Comparison of ENCODE assay signal across 12 cellular contexts in genomic region chr1:9715536-9716226, GRCh38.
DNase-seq lines count a peak whose midpoint lies in the region; ATAC-seq and TF ChIP-seq lines count a peak whose summit lies in the region.
"Had no signal": no experiment of that assay in that cellular context is flagged by ENCODE, and none has a peak within 500 bp of the region (broad histone marks: within the 10 kb centered on the region; RNA-seq: fewer than 3 reads in every experiment).

No MANE protein-coding gene starts in this region.

- no peak for TF ChIP-seq CTCF in Caco-2 (IDR thresholded peaks at IDR 0.05; ENCODE audit: insufficient read depth in 1 of 2, low read depth in 1 of 2, low read length in 1 of 2, severe bottlenecking in 1 of 2, unreplicated experiment in 1 of 2)

- BruUV-seq in Caco-2 (replicated peaks; lab: Mats Ljungman, UMichigan) = no TSS peak

- POLR2A ChIA-PET in Caco-2 (lab: Charles Lee) = no interaction called here

- H3K9me3 Mint-ChIP-seq in IgD-negative memory B cell (no peaks in the 10 kb centered on the region), Caco-2 (ENCODE audit: unreplicated experiment) (no peaks in the 10 kb centered on the region)
- no peaks in the 10 kb centered on the region for H3K9me3 Mint-ChIP-seq in activated naive CD8-positive, alpha-beta T cell (ENCODE audit: low read depth)

- peak; percentile 30 to 40 for DNase-seq in activated CD4-positive, alpha-beta T cell treated with anti-CD3 and anti-CD28 coated beads, Interleukin-2, amount 50 U/mL, for 4 hours
- peak; percentile 54 for DNase-seq in stimulated activated CD4-positive, alpha-beta T cell treated with anti-CD3 and anti-CD28 coated beads, Interleukin-4, amount 100 ng/mL, for 24 hours
- no peak for DNase-seq in NCI-H1694 (lab: John Stamatoyannopoulos, UW)
- DNase-seq in NCI-H1417 treated with DMSO at 0.1 percent for 48 hours (lab: John Stamatoyannopoulos, UW) = no peak
- no peak for DNase-seq in Caco-2
- DNase-seq: GOT3, mammary epithelial cell, RPMI8226 had no signal

- ATAC-seq in GM18517 (IDR thresholded peaks at IDR 0.05; ENCODE audit: unreplicated experiment) = no peak

- H3K27me3 ChIP-seq in Caco-2 (replicated peaks; ENCODE audit: control insufficient read depth, insufficient read depth, low read length) = no peaks in the 10 kb centered on the region

- H3K9me3 ChIP-seq in Caco-2 = no peaks in the 10 kb centered on the region

- intact Hi-C loops in Caco-2 (cut with micrococcal nuclease; ENCODE audit: unreplicated experiment) = no loop called here

- H3K4me1 ChIP-seq in Caco-2 = no peaks in the 10 kb centered on the region

- no peaks in the 10 kb centered on the region for H3K36me3 ChIP-seq in Caco-2 (ENCODE audit: control insufficient read depth, insufficient read depth, low read length)

- H3K4me3 ChIP-seq in Caco-2 (ENCODE audit: low read depth, low read length) = no peak overlapping the region

- H3K4me1 Mint-ChIP-seq in IgD-negative memory B cell (peaks cover 16 to 24% (median 17%) of the 10 kb centered on the region in 3 donors), Caco-2 (ENCODE audit: low read depth, unreplicated experiment) (no peaks in the 10 kb centered on the region)
- peaks cover 72% of the 10 kb centered on the region for H3K4me1 Mint-ChIP-seq in activated naive CD8-positive, alpha-beta T cell (ENCODE audit: low read depth)

- peak overlapping the region; percentile 25 to 57 (median 30) for H3K4me3 Mint-ChIP-seq in IgD-negative memory B cell
- peak overlapping the region; percentile 88 for H3K4me3 Mint-ChIP-seq in activated naive CD8-positive, alpha-beta T cell
- H3K4me3 Mint-ChIP-seq in Caco-2 (ENCODE audit: unreplicated experiment) = no peak overlapping the region

- H3K36me3 Mint-ChIP-seq in IgD-negative memory B cell (peaks cover 10% of the 10 kb centered on the region), Caco-2 (ENCODE audit: insufficient read depth, unreplicated experiment) (no peaks in the 10 kb centered on the region)
- peaks cover 4% of the 10 kb centered on the region for H3K36me3 Mint-ChIP-seq in activated naive CD8-positive, alpha-beta T cell

- H3K27ac Mint-ChIP-seq in IgD-negative memory B cell (peak overlapping the region; percentile 86 to 98 (median 95)), Caco-2 (ENCODE audit: unreplicated experiment) (no peak overlapping the region)
- H3K27ac Mint-ChIP-seq in activated naive CD8-positive, alpha-beta T cell = peak overlapping the region; percentile 96
- H3K27ac Mint-ChIP-seq: progenitor cell of endocrine pancreas had no signal

- CTCF ChIA-PET in Caco-2 (lab: Charles Lee) = no interaction called here

- H3K27me3 Mint-ChIP-seq in IgD-negative memory B cell (peaks cover 1% of the 10 kb centered on the region), Caco-2 (ENCODE audit: insufficient read depth, unreplicated experiment) (no peaks in the 10 kb centered on the region)
- no peaks in the 10 kb centered on the region for H3K27me3 Mint-ChIP-seq in activated naive CD8-positive, alpha-beta T cell
- H3K27me3 Mint-ChIP-seq: progenitor cell of endocrine pancreas had no signal

Comparison
In these comparisons a context has a peak if more than half of its experiments do, and no peak if none do; other contexts are left out.
1. DNase-seq: peak in activated CD4-positive, alpha-beta T cell treated with anti-CD3 and anti-CD28 coated beads, Interleukin-2, amount 50 U/mL, for 4 hours (2 of 2) and stimulated activated CD4-positive, alpha-beta T cell treated with anti-CD3 and anti-CD28 coated beads, Interleukin-4, amount 100 ng/mL, for 24 hours (single experiment); none in NCI-H1694 (single experiment), NCI-H1417 treated with DMSO at 0.1 percent for 48 hours (single experiment) and Caco-2 (0 of 2).